Comparison of ENCODE assay signal across 9 cellular contexts in genomic region chr11:326592-326841, GRCh38. TPM values are rescaled to one million over a fixed set of nuclear protein-coding genes. Genes with fewer than 3 reads are reported as not detected.
DNase-seq lines count a peak whose midpoint lies in the region; ATAC-seq and TF ChIP-seq lines count a peak whose summit lies in the region.
"Had no signal": no experiment of that assay in that cellular context is flagged by ENCODE, and none has a peak within 500 bp of the region (broad histone marks: within the 10 kb centered on the region; RNA-seq: fewer than 3 reads in every experiment).

No MANE protein-coding gene starts in this region.

- H3K27me3 ChIP-seq in lower lobe of right lung (ENCODE audit: low read depth): no peaks in the 10 kb centered on the region

- H3K27me3 Mint-ChIP-seq in T-helper 2 cell treated with Interferon-gamma antibody and Interleukin-4, amounts not matched to agents 5 μg/mL and 100 μg/mL, for 36 hours (ENCODE audit: low read depth): no peaks in the 10 kb centered on the region
- no peaks in the 10 kb centered on the region for H3K27me3 Mint-ChIP-seq in activated T-helper 2 cell treated with anti-CD3 and anti-CD28 coated beads, Interferon-gamma antibody, Interleukin-2, Interleukin-4, amounts not matched to agents 10 μg/mL and 5 μg/mL and 100 μg/mL, durations not matched to agents 14 hours and 24 hours and 36 hours (ENCODE audit: low read depth)

- peak overlapping the region; percentile 79 for H3K4me3 Mint-ChIP-seq in T-helper 2 cell treated with Interferon-gamma antibody and Interleukin-4, amounts not matched to agents 5 μg/mL and 100 μg/mL, for 36 hours
- peak overlapping the region; percentile 71 for H3K4me3 Mint-ChIP-seq in activated T-helper 2 cell treated with anti-CD3 and anti-CD28 coated beads, Interferon-gamma antibody, Interleukin-2, Interleukin-4, amounts not matched to agents 10 μg/mL and 5 μg/mL and 100 μg/mL, durations not matched to agents 14 hours and 24 hours and 36 hours (ENCODE audit: low read depth)

- no peaks in the 10 kb centered on the region for H3K36me3 ChIP-seq in lower lobe of right lung

- no peak for DNase-seq in T-helper 2 cell treated with Interferon-gamma antibody and Interleukin-4, amounts not matched to agents 5 μg/mL and 100 μg/mL, for 36 hours (ENCODE audit: low spot score)
- DNase-seq in T-helper 2 cell (no peak), lower lobe of right lung (no peak), NCI-H774 (lab: John Stamatoyannopoulos, UW) (no peak), GF-D8 (lab: John Stamatoyannopoulos, UW) (no peak), NCI-H2171 (lab: John Stamatoyannopoulos, UW) (no peak)
- no peak for DNase-seq in activated T-helper 2 cell treated with anti-CD3 and anti-CD28 coated beads, Interferon-gamma antibody, Interleukin-2, Interleukin-4, amounts not matched to agents 10 μg/mL and 5 μg/mL and 100 μg/mL, durations not matched to agents 14 hours and 24 hours and 36 hours (ENCODE audit: low spot score)
- DNase-seq: 8988T had no signal

- ATAC-seq in lower lobe of right lung: no peak

- H3K27ac Mint-ChIP-seq in T-helper 2 cell treated with Interferon-gamma antibody and Interleukin-4, amounts not matched to agents 5 μg/mL and 100 μg/mL, for 36 hours: peak overlapping the region; percentile 95
- peak overlapping the region; percentile 94 for H3K27ac Mint-ChIP-seq in activated T-helper 2 cell treated with anti-CD3 and anti-CD28 coated beads, Interferon-gamma antibody, Interleukin-2, Interleukin-4, amounts not matched to agents 10 μg/mL and 5 μg/mL and 100 μg/mL, durations not matched to agents 14 hours and 24 hours and 36 hours

- intact Hi-C loops in activated T-helper 2 cell treated with anti-CD3 and anti-CD28 coated beads, Interferon-gamma antibody, Interleukin-2, Interleukin-4, amounts not matched to agents 10 μg/mL and 5 μg/mL and 100 μg/mL, durations not matched to agents 14 hours and 24 hours and 36 hours (cut with micrococcal nuclease): loop anchor here (2.0 kb wide), 2 partner anchors 14 to 28 kb away; no protein-coding TSS in a partner anchor
- intact Hi-C loops in lower lobe of right lung (cut with DNase I): no loop called here

- peaks cover 57% of the 10 kb centered on the region for H3K4me1 Mint-ChIP-seq in T-helper 2 cell treated with Interferon-gamma antibody and Interleukin-4, amounts not matched to agents 5 μg/mL and 100 μg/mL, for 36 hours (ENCODE audit: low read depth)
- peaks cover 60% of the 10 kb centered on the region for H3K4me1 Mint-ChIP-seq in activated T-helper 2 cell treated with anti-CD3 and anti-CD28 coated beads, Interferon-gamma antibody, Interleukin-2, Interleukin-4, amounts not matched to agents 10 μg/mL and 5 μg/mL and 100 μg/mL, durations not matched to agents 14 hours and 24 hours and 36 hours (ENCODE audit: low read depth)

- no peaks in the 10 kb centered on the region for H3K9me3 Mint-ChIP-seq in T-helper 2 cell treated with Interferon-gamma antibody and Interleukin-4, amounts not matched to agents 5 μg/mL and 100 μg/mL, for 36 hours
- no peaks in the 10 kb centered on the region for H3K9me3 Mint-ChIP-seq in activated T-helper 2 cell treated with anti-CD3 and anti-CD28 coated beads, Interferon-gamma antibody, Interleukin-2, Interleukin-4, amounts not matched to agents 10 μg/mL and 5 μg/mL and 100 μg/mL, durations not matched to agents 14 hours and 24 hours and 36 hours

- H3K9me3 ChIP-seq in lower lobe of right lung: no peaks in the 10 kb centered on the region

- H3K27ac ChIP-seq in lower lobe of right lung (peak overlapping the region; percentile 95), temporal lobe (ENCODE audit: low read depth, low read length) (peak overlapping the region; percentile 89)

- peaks cover 41% of the 10 kb centered on the region for H3K4me1 ChIP-seq in lower lobe of right lung

- no peak for TF ChIP-seq CTCF in lower lobe of right lung (IDR thresholded peaks at IDR 0.05)

- peak overlapping the region; percentile 28 for H3K4me3 ChIP-seq in lower lobe of right lung

- peaks cover 7% of the 10 kb centered on the region for H3K36me3 Mint-ChIP-seq in T-helper 2 cell treated with Interferon-gamma antibody and Interleukin-4, amounts not matched to agents 5 μg/mL and 100 μg/mL, for 36 hours (ENCODE audit: low read depth)
- peaks cover 13% of the 10 kb centered on the region for H3K36me3 Mint-ChIP-seq in activated T-helper 2 cell treated with anti-CD3 and anti-CD28 coated beads, Interferon-gamma antibody, Interleukin-2, Interleukin-4, amounts not matched to agents 10 μg/mL and 5 μg/mL and 100 μg/mL, durations not matched to agents 14 hours and 24 hours and 36 hours (ENCODE audit: low read depth)

RNA-seq across cellular contexts. Expression of gene IFITM3, which starts 5.9 kb away (rescaled TPM):
- total RNA-seq in activated T-helper 2 cell treated with anti-CD3 and anti-CD28 coated beads, Interferon-gamma antibody, Interleukin-2, Interleukin-4, amounts not matched to agents 10 μg/mL and 5 μg/mL and 100 μg/mL, durations not matched to agents 14 hours and 24 hours and 36 hours: 3.5 and 3.7 TPM in 2 replicates
- total RNA-seq in lower lobe of right lung (767 TPM), temporal lobe (5.2 TPM)

RNA-seq across cellular contexts. Expression of gene IFITM1, which starts 12.7 kb away (rescaled TPM):
- 256 and 260 TPM in 2 replicates for total RNA-seq in activated T-helper 2 cell treated with anti-CD3 and anti-CD28 coated beads, Interferon-gamma antibody, Interleukin-2, Interleukin-4, amounts not matched to agents 10 μg/mL and 5 μg/mL and 100 μg/mL, durations not matched to agents 14 hours and 24 hours and 36 hours
- 128 TPM for total RNA-seq in lower lobe of right lung
- 3.9 TPM for total RNA-seq in temporal lobe

RNA-seq across cellular contexts. Expression of gene IFITM2, which starts 18.9 kb away (rescaled TPM):
- total RNA-seq in activated T-helper 2 cell treated with anti-CD3 and anti-CD28 coated beads, Interferon-gamma antibody, Interleukin-2, Interleukin-4, amounts not matched to agents 10 μg/mL and 5 μg/mL and 100 μg/mL, durations not matched to agents 14 hours and 24 hours and 36 hours: 680 and 689 TPM in 2 replicates
- total RNA-seq in lower lobe of right lung (607 TPM), temporal lobe (2.0 TPM)

RNA-seq across cellular contexts. Expression of gene IFITM5, which starts 27.2 kb away (rescaled TPM):
- not detected in 2 replicates for total RNA-seq in activated T-helper 2 cell treated with anti-CD3 and anti-CD28 coated beads, Interferon-gamma antibody, Interleukin-2, Interleukin-4, amounts not matched to agents 10 μg/mL and 5 μg/mL and 100 μg/mL, durations not matched to agents 14 hours and 24 hours and 36 hours
- total RNA-seq in lower lobe of right lung (not detected), temporal lobe (not detected)

RNA-seq across cellular contexts. Expression of gene PGGHG, which starts 37.6 kb away (rescaled TPM):
- total RNA-seq in activated T-helper 2 cell treated with anti-CD3 and anti-CD28 coated beads, Interferon-gamma antibody, Interleukin-2, Interleukin-4, amounts not matched to agents 10 μg/mL and 5 μg/mL and 100 μg/mL, durations not matched to agents 14 hours and 24 hours and 36 hours: 62.0 and 62.8 TPM in 2 replicates
- total RNA-seq in lower lobe of right lung (163 TPM), temporal lobe (1.5 TPM)

Comparison
In these comparisons a context has a peak if more than half of its experiments do, and no peak if none do; other contexts are left out.
1. RNA of gene IFITM3, which starts 5.9 kb away (total RNA-seq): 767 TPM in lower lobe of right lung (single experiment); 5.2 TPM in temporal lobe (single experiment) and 3.5 to 3.7 TPM in activated T-helper 2 cell treated with anti-CD3 and anti-CD28 coated beads, Interferon-gamma antibody, Interleukin-2, Interleukin-4, amounts not matched to agents 10 μg/mL and 5 μg/mL and 100 μg/mL, durations not matched to agents 14 hours and 24 hours and 36 hours; every median in the first group is over 100 times any median in the second.
2. RNA of gene IFITM1, which starts 12.7 kb away (total RNA-seq): 256 to 260 TPM in activated T-helper 2 cell treated with anti-CD3 and anti-CD28 coated beads, Interferon-gamma antibody, Interleukin-2, Interleukin-4, amounts not matched to agents 10 μg/mL and 5 μg/mL and 100 μg/mL, durations not matched to agents 14 hours and 24 hours and 36 hours and 128 TPM in lower lobe of right lung (single experiment); 3.9 TPM in temporal lobe (single experiment); every median in the first group is over 10 times any median in the second.
3. RNA of gene IFITM2, which starts 18.9 kb away (total RNA-seq): 680 to 689 TPM in activated T-helper 2 cell treated with anti-CD3 and anti-CD28 coated beads, Interferon-gamma antibody, Interleukin-2, Interleukin-4, amounts not matched to agents 10 μg/mL and 5 μg/mL and 100 μg/mL, durations not matched to agents 14 hours and 24 hours and 36 hours and 607 TPM in lower lobe of right lung (single experiment); 2.0 TPM in temporal lobe (single experiment); every median in the first group is over 100 times any median in the second.